In the genomic region with DNA sequence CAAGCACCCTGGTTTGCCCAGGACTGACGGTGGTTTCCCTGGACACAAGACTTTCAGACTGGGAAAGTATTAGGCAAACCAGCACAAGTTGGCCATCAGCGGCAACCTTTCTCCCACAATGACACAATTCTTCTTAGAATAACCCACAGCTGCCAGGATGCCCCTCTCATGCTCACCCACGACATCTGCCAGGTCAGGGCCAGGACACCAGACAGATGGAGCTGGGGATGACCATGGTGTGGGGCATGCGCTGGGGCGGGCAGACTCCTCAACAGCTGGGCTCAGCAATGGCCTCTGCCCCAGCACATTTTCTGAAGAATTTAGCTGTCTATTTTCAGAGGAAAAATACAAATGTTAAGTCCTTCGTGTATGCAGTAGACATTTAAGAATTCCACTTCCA, we compare ENCODE assay signal across 34 cellular contexts.
"Had no signal": no experiment of that assay in that cellular context is flagged by ENCODE, and none has a peak within 500 bp of the region (broad histone marks: within the 10 kb centered on the region; RNA-seq: fewer than 3 reads in every experiment).

No MANE protein-coding gene starts in this region.

- H3K9me3 Mint-ChIP-seq: activated CD4-positive, alpha-beta memory T cell treated with anti-CD3 and anti-CD28 coated beads for 36 hours; activated CD4-positive, alpha-beta T cell treated with anti-CD3 and anti-CD28 coated beads, Interleukin-2, amount 10 ng/mL, durations not matched to agents 24 days and 14 days; activated naive CD4-positive, alpha-beta T cell treated with anti-CD3 and anti-CD28 coated beads, Interleukin-2, amount 50 U/mL, for 24 hours; activated naive CD8-positive, alpha-beta T cell treated with anti-CD3 and anti-CD28 coated beads, Interleukin-2, amount 10 ng/mL, durations not matched to agents 7 days and 5 days; activated T-helper 2 cell treated with anti-CD3 and anti-CD28 coated beads, Interferon-gamma antibody, Interleukin-2, Interleukin-4, amounts not matched to agents 10 μg/mL and 5 μg/mL and 100 μg/mL, durations not matched to agents 14 hours and 24 hours and 36 hours; central memory CD8-positive, alpha-beta T cell; T-helper 2 cell treated with Interferon-gamma antibody and Interleukin-4, amounts not matched to agents 5 μg/mL and 100 μg/mL, for 36 hours had no signal

- H3K27ac Mint-ChIP-seq: activated B cell treated with CpG ODN at 0.5 μM for 24 hours; activated CD4-positive, alpha-beta memory T cell treated with anti-CD3 and anti-CD28 coated beads for 36 hours; activated CD4-positive, alpha-beta T cell treated with anti-CD3 and anti-CD28 coated beads, Interleukin-2, amount 10 ng/mL, durations not matched to agents 24 days and 14 days; activated CD8-positive, alpha-beta T cell treated with anti-CD3 and anti-CD28 coated beads for 36 hours; activated naive CD4-positive, alpha-beta T cell treated with anti-CD3 and anti-CD28 coated beads, Interleukin-2, amount 10 ng/mL, durations not matched to agents 7 days and 5 days; activated naive CD4-positive, alpha-beta T cell treated with anti-CD3 and anti-CD28 coated beads, Interleukin-2, amount 50 U/mL, for 24 hours; activated naive CD8-positive, alpha-beta T cell; activated naive CD8-positive, alpha-beta T cell treated with anti-CD3 and anti-CD28 coated beads, Interleukin-2, amount 10 ng/mL, durations not matched to agents 7 days and 5 days; activated naive CD8-positive, alpha-beta T cell treated with anti-CD3 and anti-CD28 coated beads, Interleukin-2, amount 50 U/mL, for 24 hours; activated T-cell treated with anti-CD3 and anti-CD28 coated beads, Interleukin-2, amount 50 U/mL, for 24 hours; activated T-helper 2 cell treated with anti-CD3 and anti-CD28 coated beads, Interferon-gamma antibody, Interleukin-2, Interleukin-4, amounts not matched to agents 10 μg/mL and 5 μg/mL and 100 μg/mL, durations not matched to agents 14 hours and 24 hours and 36 hours; brain; T-helper 1 cell treated with Interleukin-12 subunit alpha and Interleukin-12 subunit beta and Interleukin-4 antibody, amounts not matched to agents 30 μg/mL and 1 μg/mL, for 36 hours; T-helper 2 cell treated with Interferon-gamma antibody and Interleukin-4, amounts not matched to agents 5 μg/mL and 100 μg/mL, for 36 hours had no signal

- H3K27ac ChIP-seq: ascending aorta, cardiac muscle cell, VCaP had no signal

- H3K4me3 Mint-ChIP-seq: activated B cell treated with CpG ODN at 0.5 μM for 24 hours; activated CD4-positive, alpha-beta memory T cell treated with anti-CD3 and anti-CD28 coated beads for 36 hours; activated CD4-positive, alpha-beta T cell treated with anti-CD3 and anti-CD28 coated beads, Interleukin-2, amount 10 ng/mL, durations not matched to agents 24 days and 14 days; activated CD8-positive, alpha-beta T cell treated with anti-CD3 and anti-CD28 coated beads for 36 hours; activated naive CD4-positive, alpha-beta T cell treated with anti-CD3 and anti-CD28 coated beads, Interleukin-2, amount 10 ng/mL, durations not matched to agents 7 days and 5 days; activated naive CD4-positive, alpha-beta T cell treated with anti-CD3 and anti-CD28 coated beads, Interleukin-2, amount 50 U/mL, for 24 hours; activated naive CD8-positive, alpha-beta T cell; activated naive CD8-positive, alpha-beta T cell treated with anti-CD3 and anti-CD28 coated beads, Interleukin-2, amount 10 ng/mL, durations not matched to agents 7 days and 5 days; activated naive CD8-positive, alpha-beta T cell treated with anti-CD3 and anti-CD28 coated beads, Interleukin-2, amount 50 U/mL, for 24 hours; activated T-cell treated with anti-CD3 and anti-CD28 coated beads, Interleukin-2, amount 50 U/mL, for 24 hours; brain; central memory CD8-positive, alpha-beta T cell; T-helper 1 cell treated with Interleukin-12 subunit alpha and Interleukin-12 subunit beta and Interleukin-4 antibody, amounts not matched to agents 30 μg/mL and 1 μg/mL, for 36 hours; T-helper 2 cell treated with Interferon-gamma antibody and Interleukin-4, amounts not matched to agents 5 μg/mL and 100 μg/mL, for 36 hours had no signal

- ATAC-seq: activated CD8-positive, alpha-beta T cell treated with anti-CD3 and anti-CD28 coated beads for 36 hours; activated naive CD8-positive, alpha-beta T cell treated with anti-CD3 and anti-CD28 coated beads, Interleukin-2, amount 50 U/mL, for 24 hours had no signal

- H3K4me3 ChIP-seq: ascending aorta, cardiac muscle cell had no signal

- H3K4me1 Mint-ChIP-seq: activated B cell treated with CpG ODN at 0.5 μM for 24 hours; activated CD4-positive, alpha-beta T cell treated with anti-CD3 and anti-CD28 coated beads, Interleukin-2, amount 10 ng/mL, durations not matched to agents 24 days and 14 days; activated naive CD4-positive, alpha-beta T cell treated with anti-CD3 and anti-CD28 coated beads, Interleukin-2, amount 10 ng/mL, durations not matched to agents 7 days and 5 days; activated naive CD4-positive, alpha-beta T cell treated with anti-CD3 and anti-CD28 coated beads, Interleukin-2, amount 50 U/mL, for 24 hours; activated naive CD8-positive, alpha-beta T cell treated with anti-CD3 and anti-CD28 coated beads, Interleukin-2, amount 10 ng/mL, durations not matched to agents 7 days and 5 days; activated naive CD8-positive, alpha-beta T cell treated with anti-CD3 and anti-CD28 coated beads, Interleukin-2, amount 50 U/mL, for 24 hours; central memory CD8-positive, alpha-beta T cell had no signal

- H3K9me3 ChIP-seq: ascending aorta had no signal

- H3K36me3 Mint-ChIP-seq: activated CD4-positive, alpha-beta memory T cell treated with anti-CD3 and anti-CD28 coated beads for 36 hours; activated naive CD4-positive, alpha-beta T cell treated with anti-CD3 and anti-CD28 coated beads, Interleukin-2, amount 10 ng/mL, durations not matched to agents 7 days and 5 days; activated naive CD4-positive, alpha-beta T cell treated with anti-CD3 and anti-CD28 coated beads, Interleukin-2, amount 50 U/mL, for 24 hours; activated naive CD8-positive, alpha-beta T cell; activated naive CD8-positive, alpha-beta T cell treated with anti-CD3 and anti-CD28 coated beads, Interleukin-2, amount 10 ng/mL, durations not matched to agents 7 days and 5 days; brain had no signal

- H3K36me3 ChIP-seq: ascending aorta, cardiac muscle cell had no signal

- DNase-seq: activated B cell treated with CpG ODN at 0.5 μM for 24 hours; activated CD4-positive, alpha-beta memory T cell treated with anti-CD3 and anti-CD28 coated beads for 36 hours; activated CD4-positive, alpha-beta T cell treated with anti-CD3 and anti-CD28 coated beads for 4 hours; activated CD4-positive, alpha-beta T cell treated with anti-CD3 and anti-CD28 coated beads, Interleukin-2, amount 10 ng/mL, durations not matched to agents 24 days and 14 days; activated CD4-positive, alpha-beta T cell treated with anti-CD3 and anti-CD28 coated beads, Interleukin-2, amount 50 U/mL, for 1 hour; activated CD4-positive, alpha-beta T cell treated with anti-CD3 and anti-CD28 coated beads, Interleukin-2, amount 50 U/mL, for 4 hours; activated CD4-positive, CD25-positive, alpha-beta regulatory T cell treated with anti-CD3 and anti-CD28 coated beads, Interleukin-2, amount 50 U/mL, for 72 hours; activated CD8-positive, alpha-beta memory T cell treated with anti-CD3 and anti-CD28 coated beads, Interleukin-2, amount 50 U/mL, for 48 hours; activated CD8-positive, alpha-beta T cell treated with anti-CD3 and anti-CD28 coated beads for 36 hours; activated effector memory CD4-positive, alpha-beta T cell treated with Interleukin-2 at 50 U/mL for 16 hours; activated gamma-delta T cell; activated naive CD4-positive, alpha-beta T cell treated with anti-CD3 and anti-CD28 coated beads, Interleukin-2, amount 10 ng/mL, durations not matched to agents 7 days and 5 days; activated naive CD4-positive, alpha-beta T cell treated with Interleukin-2 at 50 U/mL for 16 hours; activated naive CD8-positive, alpha-beta T cell treated with anti-CD3 and anti-CD28 coated beads, Interleukin-2, amount 10 ng/mL, durations not matched to agents 7 days and 5 days; activated naive CD8-positive, alpha-beta T cell treated with anti-CD3 and anti-CD28 coated beads, Interleukin-2, amount 50 U/mL, for 24 hours; activated T-cell treated with anti-CD3 and anti-CD28 coated beads, Interleukin-2, amount 50 U/mL, for 24 hours; activated T-cell treated with anti-CD3 and anti-CD28 coated beads, Interleukin-2, amount 50 U/mL, for 48 hours; amygdala; anterior cingulate cortex; caudate nucleus; cerebellar nuclear complex; T-helper 1 cell; T-helper 2 cell; T-helper 9 cell had no signal

- H3K27me3 ChIP-seq: ascending aorta, cardiac muscle cell had no signal
